In the genomic region with DNA sequence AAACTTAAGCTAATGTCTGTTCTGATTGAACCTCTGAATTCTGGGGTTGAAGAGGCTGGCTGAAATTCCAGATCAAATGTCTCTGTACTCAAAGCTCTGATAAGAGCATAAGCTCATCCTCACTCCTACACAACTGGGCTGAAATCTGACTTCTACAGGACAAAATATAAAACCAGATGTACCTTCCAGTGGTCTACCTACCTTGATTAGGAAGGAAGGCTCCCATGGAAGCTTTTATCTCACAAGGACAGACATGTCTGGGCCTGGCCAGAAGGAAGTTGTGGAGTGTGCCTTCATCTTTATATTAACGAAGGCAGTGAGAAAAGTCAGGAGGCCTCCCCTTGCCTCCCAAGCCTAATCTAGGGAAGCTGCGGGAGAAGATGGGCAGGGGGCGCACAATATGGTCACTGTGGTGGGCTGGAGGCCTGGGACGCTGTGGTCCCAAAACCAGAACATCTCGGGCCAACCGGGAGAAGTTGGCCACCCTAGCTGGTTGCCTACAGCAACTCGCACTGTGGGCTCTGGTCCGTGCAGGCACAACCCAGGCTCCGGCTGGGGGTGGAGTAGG, we compare ENCODE assay signal across 1 cellular context.
TF ChIP-seq lines count a peak whose summit lies in the region.

No MANE protein-coding gene starts in this region.

TF ChIP-seq in A549, 52 proteins besides CTCF, POLR2A, EP300 and RAD21 (continued from another document):
- TF ChIP-seq, protein P1, sequence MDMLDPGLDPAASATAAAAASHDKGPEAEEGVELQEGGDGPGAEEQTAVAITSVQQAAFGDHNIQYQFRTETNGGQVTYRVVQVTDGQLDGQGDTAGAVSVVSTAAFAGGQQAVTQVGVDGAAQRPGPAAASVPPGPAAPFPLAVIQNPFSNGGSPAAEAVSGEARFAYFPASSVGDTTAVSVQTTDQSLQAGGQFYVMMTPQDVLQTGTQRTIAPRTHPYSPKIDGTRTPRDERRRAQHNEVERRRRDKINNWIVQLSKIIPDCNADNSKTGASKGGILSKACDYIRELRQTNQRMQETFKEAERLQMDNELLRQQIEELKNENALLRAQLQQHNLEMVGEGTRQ (IDR thresholded peaks at IDR 0.05) = no peak
- TF ChIP-seq, protein P2, sequence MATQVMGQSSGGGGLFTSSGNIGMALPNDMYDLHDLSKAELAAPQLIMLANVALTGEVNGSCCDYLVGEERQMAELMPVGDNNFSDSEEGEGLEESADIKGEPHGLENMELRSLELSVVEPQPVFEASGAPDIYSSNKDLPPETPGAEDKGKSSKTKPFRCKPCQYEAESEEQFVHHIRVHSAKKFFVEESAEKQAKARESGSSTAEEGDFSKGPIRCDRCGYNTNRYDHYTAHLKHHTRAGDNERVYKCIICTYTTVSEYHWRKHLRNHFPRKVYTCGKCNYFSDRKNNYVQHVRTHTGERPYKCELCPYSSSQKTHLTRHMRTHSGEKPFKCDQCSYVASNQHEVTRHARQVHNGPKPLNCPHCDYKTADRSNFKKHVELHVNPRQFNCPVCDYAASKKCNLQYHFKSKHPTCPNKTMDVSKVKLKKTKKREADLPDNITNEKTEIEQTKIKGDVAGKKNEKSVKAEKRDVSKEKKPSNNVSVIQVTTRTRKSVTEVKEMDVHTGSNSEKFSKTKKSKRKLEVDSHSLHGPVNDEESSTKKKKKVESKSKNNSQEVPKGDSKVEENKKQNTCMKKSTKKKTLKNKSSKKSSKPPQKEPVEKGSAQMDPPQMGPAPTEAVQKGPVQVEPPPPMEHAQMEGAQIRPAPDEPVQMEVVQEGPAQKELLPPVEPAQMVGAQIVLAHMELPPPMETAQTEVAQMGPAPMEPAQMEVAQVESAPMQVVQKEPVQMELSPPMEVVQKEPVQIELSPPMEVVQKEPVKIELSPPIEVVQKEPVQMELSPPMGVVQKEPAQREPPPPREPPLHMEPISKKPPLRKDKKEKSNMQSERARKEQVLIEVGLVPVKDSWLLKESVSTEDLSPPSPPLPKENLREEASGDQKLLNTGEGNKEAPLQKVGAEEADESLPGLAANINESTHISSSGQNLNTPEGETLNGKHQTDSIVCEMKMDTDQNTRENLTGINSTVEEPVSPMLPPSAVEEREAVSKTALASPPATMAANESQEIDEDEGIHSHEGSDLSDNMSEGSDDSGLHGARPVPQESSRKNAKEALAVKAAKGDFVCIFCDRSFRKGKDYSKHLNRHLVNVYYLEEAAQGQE (IDR thresholded peaks at IDR 0.05) = 0 out of 2 replicates have a peak, but pooled peaks have one; percentile 9
- no peak for TF ChIP-seq HOXB5 (CRISPR knock-in tag; IDR thresholded peaks at IDR 0.05)
- no peak for TF ChIP-seq BHLHE40 (IDR thresholded peaks at IDR 0.05; ENCODE audit: low read depth, low read length)
- no peak for TF ChIP-seq NR3C1 (IDR thresholded peaks at IDR 0.05)
- TF ChIP-seq, protein P3, sequence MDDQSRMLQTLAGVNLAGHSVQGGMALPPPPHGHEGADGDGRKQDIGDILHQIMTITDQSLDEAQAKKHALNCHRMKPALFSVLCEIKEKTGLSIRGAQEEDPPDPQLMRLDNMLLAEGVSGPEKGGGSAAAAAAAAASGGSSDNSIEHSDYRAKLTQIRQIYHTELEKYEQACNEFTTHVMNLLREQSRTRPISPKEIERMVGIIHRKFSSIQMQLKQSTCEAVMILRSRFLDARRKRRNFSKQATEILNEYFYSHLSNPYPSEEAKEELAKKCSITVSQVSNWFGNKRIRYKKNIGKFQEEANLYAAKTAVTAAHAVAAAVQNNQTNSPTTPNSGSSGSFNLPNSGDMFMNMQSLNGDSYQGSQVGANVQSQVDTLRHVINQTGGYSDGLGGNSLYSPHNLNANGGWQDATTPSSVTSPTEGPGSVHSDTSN (IDR thresholded peaks at IDR 0.05) = peak; percentile 61; the same call in 1 of the 2 replicates
- no peak for TF ChIP-seq ZNF302 (CRISPR knock-in tag; IDR thresholded peaks at IDR 0.05)
- TF ChIP-seq POLR2AphosphoS2 (conservative IDR thresholded peaks at IDR 0.05; ENCODE audit: low read length) = no peak
- TF ChIP-seq, protein P4, sequence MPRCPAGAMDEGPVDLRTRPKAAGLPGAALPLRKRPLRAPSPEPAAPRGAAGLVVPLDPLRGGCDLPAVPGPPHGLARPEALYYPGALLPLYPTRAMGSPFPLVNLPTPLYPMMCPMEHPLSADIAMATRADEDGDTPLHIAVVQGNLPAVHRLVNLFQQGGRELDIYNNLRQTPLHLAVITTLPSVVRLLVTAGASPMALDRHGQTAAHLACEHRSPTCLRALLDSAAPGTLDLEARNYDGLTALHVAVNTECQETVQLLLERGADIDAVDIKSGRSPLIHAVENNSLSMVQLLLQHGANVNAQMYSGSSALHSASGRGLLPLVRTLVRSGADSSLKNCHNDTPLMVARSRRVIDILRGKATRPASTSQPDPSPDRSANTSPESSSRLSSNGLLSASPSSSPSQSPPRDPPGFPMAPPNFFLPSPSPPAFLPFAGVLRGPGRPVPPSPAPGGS (IDR thresholded peaks at IDR 0.05) = peak; percentile 5; the same call in 1 of the 3 replicates
- no peak for TF ChIP-seq HOXA7 (CRISPR knock-in tag; IDR thresholded peaks at IDR 0.05)
TF ChIP-seq in A549: peak in this region for 4.
